ENCODE assay signal across 1 cellular context in genomic region chr3:89108154-89108553, GRCh38.
TF ChIP-seq lines count a peak whose summit lies in the region.

No MANE protein-coding gene starts in this region.

TF ChIP-seq in H1, 55 proteins besides CTCF, POLR2A, EP300 and RAD21:
- no peak for TF ChIP-seq CBX8 (IDR thresholded peaks at IDR 0.05; ENCODE audit: borderline replicate concordance, low read depth, low read length)
- no peak for TF ChIP-seq BRCA1 (IDR thresholded peaks at IDR 0.05; ENCODE audit: low read depth, low read length)
- TF ChIP-seq CTBP2 (IDR thresholded peaks at IDR 0.05; ENCODE audit: borderline replicate concordance, insufficient read depth, insufficient read length, low read length): no peak
- TF ChIP-seq FOSL1 (IDR thresholded peaks at IDR 0.05; ENCODE audit: insufficient read depth, low read depth, low read length): no peak
- TF ChIP-seq EZH2 (IDR thresholded peaks at IDR 0.05; ENCODE audit: low read depth, low read length, severe bottlenecking): no peak
- no peak for TF ChIP-seq CBX5 (IDR thresholded peaks at IDR 0.05; ENCODE audit: low read depth, low read length)
- TF ChIP-seq TEAD4 (IDR thresholded peaks at IDR 0.05; ENCODE audit: low read depth, low read length): no peak
- TF ChIP-seq E2F6 (IDR thresholded peaks at IDR 0.05): no peak
- no peak for TF ChIP-seq CHD1 (IDR thresholded peaks at IDR 0.05; ENCODE audit: low read depth, low read length)
- TF ChIP-seq SUZ12 (IDR thresholded peaks at IDR 0.05; ENCODE audit: low read length): no peak
- TF ChIP-seq JUN (IDR thresholded peaks at IDR 0.05; ENCODE audit: low read depth, low read length): no peak
- no peak for TF ChIP-seq GTF2F1 (IDR thresholded peaks at IDR 0.05; ENCODE audit: borderline replicate concordance, low read depth, low read length)
- TF ChIP-seq TBP (IDR thresholded peaks at IDR 0.05; ENCODE audit: low read depth, low read length): no peak
- TF ChIP-seq POLR2AphosphoS5 (IDR thresholded peaks at IDR 0.05; ENCODE audit: low read depth, low read length): no peak
- no peak for TF ChIP-seq YY1 (IDR thresholded peaks at IDR 0.05; ENCODE audit: low read depth, low read length)
- no peak for TF ChIP-seq EGR1 (IDR thresholded peaks at IDR 0.05; ENCODE audit: borderline replicate concordance, low read depth, low read length)
- TF ChIP-seq KDM4A (IDR thresholded peaks at IDR 0.05; ENCODE audit: low read depth, low read length, severe bottlenecking): no peak
- TF ChIP-seq CREB1 (IDR thresholded peaks at IDR 0.05): no peak
- no peak for TF ChIP-seq ATF2 (IDR thresholded peaks at IDR 0.05; ENCODE audit: low read length)
- TF ChIP-seq USF2 (IDR thresholded peaks at IDR 0.05; ENCODE audit: low read length): no peak
TF ChIP-seq in H1: peak in this region for 0.
